Comparison of ENCODE assay signal across 1 cellular context in genomic region chr7:32887395-32887794, GRCh38.
TF ChIP-seq lines count a peak whose summit lies in the region.

No MANE protein-coding gene starts in this region.

TF ChIP-seq in GM23338, 12 proteins besides CTCF, POLR2A, EP300 and RAD21 (continued from another document):
- no peak for TF ChIP-seq ZNF462 (CRISPR knock-in tag; IDR thresholded peaks at IDR 0.05)
- TF ChIP-seq REST (IDR thresholded peaks at IDR 0.05; ENCODE audit: unreplicated experiment): no peak
- TF ChIP-seq NANOG (IDR thresholded peaks at IDR 0.05; ENCODE audit: borderline replicate concordance): no peak
- TF ChIP-seq EZH2phosphoT487 (IDR thresholded peaks at IDR 0.05; ENCODE audit: unreplicated experiment): no peak
- no peak for TF ChIP-seq POLR2AphosphoS5 (IDR thresholded peaks at IDR 0.05; ENCODE audit: low read depth)
- TF ChIP-seq ZNF114 (CRISPR knock-in tag; IDR thresholded peaks at IDR 0.05): no peak
- no peak for TF ChIP-seq STAT1 (IDR thresholded peaks at IDR 0.05; ENCODE audit: unreplicated experiment)
